29 cellular contexts compared by ENCODE assay signal in the genomic region with DNA sequence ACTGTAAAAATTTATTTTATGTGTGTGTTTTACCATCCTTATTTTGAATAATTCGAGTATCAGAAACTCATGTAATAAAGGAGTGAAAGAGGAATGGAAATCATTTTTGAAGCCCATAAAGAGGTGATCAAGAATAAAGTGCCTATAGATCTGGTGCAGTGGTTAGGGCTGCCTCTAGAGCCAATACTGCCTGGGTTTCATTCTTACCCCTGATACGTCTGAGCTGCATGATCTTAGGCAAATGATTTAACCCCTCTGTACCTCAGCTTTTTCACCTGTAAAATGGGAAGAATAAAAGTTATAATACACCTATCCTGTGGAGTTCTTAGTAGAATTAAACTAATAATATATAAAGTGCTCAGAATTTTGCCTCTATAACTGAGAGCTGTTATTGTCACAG. TPM values are rescaled to one million over a fixed set of nuclear protein-coding genes. Genes with fewer than 3 reads are reported as not detected.
"Had no signal": no experiment of that assay in that cellular context is flagged by ENCODE, and none has a peak within 500 bp of the region (broad histone marks: within the 10 kb centered on the region; RNA-seq: fewer than 3 reads in every experiment).

No MANE protein-coding gene starts in this region.

- H3K4me1 ChIP-seq: testis, thyroid gland, tibial artery, tibial nerve, uterus, vagina had no signal

- ATAC-seq: stimulated activated effector memory CD8-positive, alpha-beta T cell treated with anti-CD3 and anti-CD28 coated beads, Interleukin-12 subunit alpha, Interleukin-12 subunit beta, amount 100 ng/mL, for 72 hours; stimulated activated memory B cell treated with anti-CD40 and anti-IgM and Interleukin-4, amounts not matched to agents 10 μg/mL and 1 μg/mL and 100 μg/mL, for 72 hours; stimulated activated naive B cell treated with anti-CD40 and anti-IgM and Interleukin-4, amounts not matched to agents 10 μg/mL and 1 μg/mL and 100 μg/mL, for 72 hours; stimulated activated naive CD8-positive, alpha-beta T cell treated with anti-CD3 and anti-CD28 coated beads, Interleukin-15, amount 100 ng/mL, for 72 hours; stimulated activated naive CD8-positive, alpha-beta T cell treated with anti-CD3 and anti-CD28 coated beads, Interleukin-15, Interleukin-2, amounts not matched to agents 100 U/mL and 50 U/mL, for 24 hours; upper lobe of right lung had no signal

- H3K27ac ChIP-seq: stomach, suprapubic skin, testis, thoracic aorta, thyroid gland, tibial artery, tibial nerve, transverse colon, upper lobe of left lung, upper lobe of right lung, uterus, vagina had no signal

- FAIRE-seq: urothelium cell line had no signal

- H3K9me3 ChIP-seq: stomach, suprapubic skin, testis, thoracic aorta, thyroid gland, tibial artery, upper lobe of left lung, upper lobe of right lung, uterus, vagina had no signal

- H3K27me3 ChIP-seq: stomach, suprapubic skin, testis, thyroid gland, tibial artery, tibial nerve, transverse colon, upper lobe of left lung, upper lobe of right lung, uterus, vagina had no signal

- DNase-seq: stimulated activated CD4-positive, alpha-beta T cell treated with anti-CD3 and anti-CD28 coated beads, Interleukin-2, amount 100 ng/mL, for 48 hours; stimulated activated CD4-positive, alpha-beta T cell treated with anti-CD3 and anti-CD28 coated beads, Interleukin-4, amount 100 ng/mL, for 1 hour; stimulated activated CD4-positive, alpha-beta T cell treated with anti-CD3 and anti-CD28 coated beads, Interleukin-4, amount 100 ng/mL, for 24 hours; stimulated activated CD4-positive, alpha-beta T cell treated with anti-CD3 and anti-CD28 coated beads, Interleukin-4, amount 100 ng/mL, for 4 hours; stimulated activated CD8-positive, alpha-beta memory T cell treated with anti-CD3 and anti-CD28 coated beads, Interleukin-4, amount 100 ng/mL, for 48 hours; stimulated activated naive B cell treated with anti-CD40 and anti-IgM and Interleukin-4, amounts not matched to agents 10 μg/mL and 1 μg/mL and 100 μg/mL, for 72 hours; stimulated activated naive CD4-positive, alpha-beta T cell; stimulated activated naive CD4-positive, alpha-beta T cell treated with Interleukin-2 at 50 U/mL for 16 hours; stimulated activated naive CD8-positive, alpha-beta T cell treated with anti-CD3 and anti-CD28 coated beads, Interleukin-15, amount 100 ng/mL, for 72 hours; stimulated activated naive CD8-positive, alpha-beta T cell treated with anti-CD3 and anti-CD28 coated beads, Interleukin-15, Interleukin-2, amounts not matched to agents 100 U/mL and 50 U/mL, for 24 hours; stomach; substantia nigra; testis; thyroid gland; tibial artery; transverse colon; trophoblast cell; upper lobe of left lung; upper lobe of right lung; uterus had no signal

- H3K36me3 ChIP-seq: stomach, suprapubic skin, thoracic aorta, thyroid gland, tibial artery, transverse colon, upper lobe of left lung, upper lobe of right lung, uterus, vagina had no signal

- H3K4me3 ChIP-seq: stomach, suprapubic skin, testis, thoracic aorta, thyroid gland, tibial artery, tibial nerve, transverse colon, upper lobe of left lung, upper lobe of right lung, uterus, vagina had no signal

RNA-seq across cellular contexts. Expression of gene EFHB, which starts 30.4 kb away (rescaled TPM):
- total RNA-seq: stomach, ureter, urinary bladder had no signal
